8 cellular contexts compared by ENCODE assay signal in the genomic region with DNA sequence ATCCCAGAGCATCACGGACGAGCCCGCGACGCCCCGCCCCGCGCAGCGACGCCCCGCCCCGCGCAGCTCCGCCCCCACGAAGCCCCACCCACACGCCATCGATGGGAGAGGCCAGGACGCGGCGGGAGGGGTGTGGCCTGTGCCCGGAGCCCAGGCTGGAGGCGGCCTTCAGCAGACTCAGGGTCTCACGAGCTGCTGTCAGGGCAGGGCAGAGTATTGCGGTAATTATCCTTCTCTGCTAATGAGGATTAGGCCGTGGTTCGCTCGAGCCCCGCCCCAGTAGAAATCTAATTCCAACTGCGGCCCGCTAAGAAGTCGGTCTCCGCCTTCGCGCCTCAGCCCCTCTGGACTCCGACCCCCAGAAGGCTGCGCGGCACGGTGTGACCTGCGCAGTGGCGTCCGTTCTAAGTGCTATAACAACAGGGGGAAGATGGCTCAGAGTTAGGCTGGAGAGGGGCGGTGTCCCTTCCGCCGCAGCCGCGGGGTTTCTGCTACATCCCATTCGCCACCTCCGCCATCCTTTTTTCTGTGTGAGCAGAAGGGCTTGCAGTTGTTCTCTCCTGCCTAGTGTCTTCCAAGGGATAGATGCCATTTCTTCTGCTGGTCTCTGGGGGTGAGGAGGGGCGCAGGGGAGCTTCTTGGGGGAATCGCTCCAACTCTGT. TPM values are rescaled to one million over a fixed set of nuclear protein-coding genes. Genes with fewer than 3 reads are reported as not detected.
DNase-seq lines count a peak whose midpoint lies in the region; ATAC-seq, FAIRE-seq and TF ChIP-seq lines count a peak whose summit lies in the region.

No MANE protein-coding gene starts in this region.

- H3K4me3 ChIP-seq in HUES48 (ENCODE audit: low read depth, low read length) (peak overlapping the region; percentile 92), NT2/D1 (ENCODE audit: insufficient read length, low read depth) (peak overlapping the region; percentile 94), endothelial cell of umbilical vein (replicated peaks in 1 of 3; ENCODE audit: insufficient read depth in 1 of 3, low read depth in 1 of 3, low read length in 3 of 3) (peak overlapping the region; percentile 56 to 87 (median 81))

- peaks cover 5% of the 10 kb centered on the region for H3K9me3 Mint-ChIP-seq in Calu3 (ENCODE audit: low read depth, unreplicated experiment)

- BruUV-seq in Calu3 (replicated peaks; lab: Mats Ljungman, UMichigan) (no TSS peak), endothelial cell of umbilical vein (replicated peaks; lab: Mats Ljungman, UMichigan) (no TSS peak)

- H3K27ac ChIP-seq in HUES48 (ENCODE audit: low read depth, low read length) (peak overlapping the region; percentile 98), endothelial cell of umbilical vein (ENCODE audit: insufficient read depth, low read depth, low read length) (peak overlapping the region; percentile 81)

- intact Hi-C loops in Calu3 (cut with micrococcal nuclease; ENCODE audit: unreplicated experiment) (no loop called here), endothelial cell of umbilical vein (cut with micrococcal nuclease) (loop anchor here (1.0 to 5.0 kb wide), 5 partner anchors 9 to 571 kb away; a partner anchor contains a TSS)

- POLR2A ChIA-PET in endothelial cell of umbilical vein (lab: Charles Lee) = interaction anchor here (0.6 to 1.0 kb wide), 6 partner anchors 10 to 301 kb away, joined by 3 to 6 read pairs (median 4); a partner anchor contains a TSS

- H3K79me2 ChIP-seq in endothelial cell of umbilical vein (ENCODE audit: control insufficient read depth, insufficient read depth, low read length) = peaks cover 44% of the 10 kb centered on the region

- DNase-seq in Calu3 (peak; percentile 98), NT2/D1 (ENCODE audit: low read depth, low spot score) (peak; percentile 96), endothelial cell of umbilical vein (ENCODE audit: low read depth, low spot score) (peak; percentile 96), midbrain (lab: John Stamatoyannopoulos, UW) (peak; percentile 97)
- peak; percentile 88 for DNase-seq in activated CD8-positive, alpha-beta memory T cell treated with anti-CD3 and anti-CD28 coated beads, Interleukin-2, amount 50 U/mL, for 4 hours
- DNase-seq in stimulated activated CD8-positive, alpha-beta memory T cell treated with anti-CD3 and anti-CD28 coated beads, Interleukin-15, amount 100 ng/mL, for 48 hours (ENCODE audit: low read depth in 2 of 2) = peak; percentile 86 to 88

- no peaks in the 10 kb centered on the region for H3K27me3 Mint-ChIP-seq in Calu3 (ENCODE audit: unreplicated experiment)

- CTCF ChIA-PET in Calu3 (lab: Charles Lee) (interaction anchor here (0.9 to 2.1 kb wide), 7 partner anchors 10 to 562 kb away, joined by 3 to 14 read pairs (median 4); a partner anchor contains a TSS), endothelial cell of umbilical vein (lab: Charles Lee) (interaction anchor here (0.9 to 2.2 kb wide), 7 partner anchors 10 to 263 kb away, joined by 3 to 24 read pairs (median 4); a partner anchor contains a TSS)

- H3K27me3 ChIP-seq in HUES48 (ENCODE audit: control insufficient read depth, insufficient read depth, low read length) = no peaks in the 10 kb centered on the region
- no peaks in the 10 kb centered on the region for H3K27me3 ChIP-seq in NT2/D1 (ENCODE audit: insufficient read depth, insufficient read length)
- H3K27me3 ChIP-seq in endothelial cell of umbilical vein (ENCODE audit: control insufficient read depth in 2 of 2, insufficient read depth in 2 of 2, low read length in 2 of 2) = no peaks in the 10 kb centered on the region

- H3K4me2 ChIP-seq in endothelial cell of umbilical vein (ENCODE audit: insufficient read depth, low read length) = peak overlapping the region; percentile 93

- no peaks in the 10 kb centered on the region for H3K9me1 ChIP-seq in endothelial cell of umbilical vein (replicated peaks; ENCODE audit: control insufficient read depth, extremely low read depth, insufficient read depth, low read length)

- no peaks in the 10 kb centered on the region for H3K36me3 ChIP-seq in HUES48 (ENCODE audit: control insufficient read depth, insufficient read depth, low read length)
- H3K36me3 ChIP-seq in NT2/D1 (ENCODE audit: insufficient read depth, insufficient read length, low read length) = peaks cover 4% of the 10 kb centered on the region
- no peaks in the 10 kb centered on the region for H3K36me3 ChIP-seq in endothelial cell of umbilical vein (ENCODE audit: control insufficient read depth in 2 of 2, extremely low read depth in 1 of 2, insufficient read depth in 2 of 2, low read length in 2 of 2)

- peak; percentile 52 for TF ChIP-seq POLR2A in endothelial cell of umbilical vein (IDR thresholded peaks at IDR 0.05; ENCODE audit: low read depth, low read length)

- FAIRE-seq in endothelial cell of umbilical vein (lab: Jason Lieb, UNC) = peak; percentile 78

- peak; percentile 95 for ATAC-seq in GM21423 (IDR thresholded peaks at IDR 0.05; ENCODE audit: unreplicated experiment)

- H3K4me3 Mint-ChIP-seq in Calu3 (ENCODE audit: low read depth, unreplicated experiment) = peak overlapping the region; percentile 93

- H3K27ac Mint-ChIP-seq in Calu3 (ENCODE audit: unreplicated experiment) = peak overlapping the region; percentile 61

- TF ChIP-seq CTCF in Calu3 (IDR thresholded peaks at IDR 0.05; ENCODE audit: unreplicated experiment) (no peak), endothelial cell of umbilical vein (IDR thresholded peaks at IDR 0.05; ENCODE audit: extremely low read depth in 1 of 2, insufficient read depth in 1 of 2, low read depth in 1 of 2, low read length in 2 of 2) (no peak)

- peaks cover 2% of the 10 kb centered on the region for H4K20me1 ChIP-seq in endothelial cell of umbilical vein (replicated peaks; ENCODE audit: control insufficient read depth, extremely low read depth, insufficient read depth, low read length)

- H3K4me1 ChIP-seq in HUES48 (ENCODE audit: control insufficient read depth, insufficient read depth, low read length) (peaks cover 9% of the 10 kb centered on the region), NT2/D1 (ENCODE audit: insufficient read depth, insufficient read length) (no peaks in the 10 kb centered on the region), endothelial cell of umbilical vein (ENCODE audit: control insufficient read depth, extremely low read depth, insufficient read depth, low read length) (peaks cover 15% of the 10 kb centered on the region)

- H3K36me3 Mint-ChIP-seq in Calu3 (ENCODE audit: insufficient read depth, unreplicated experiment) = peaks cover 32% of the 10 kb centered on the region

- H3K9me3 ChIP-seq in HUES48 (ENCODE audit: control insufficient read depth, insufficient read depth, low read length) (0 out of 2 replicates have a peak, but pooled peaks cover 6% of the 10 kb centered on the region), NT2/D1 (ENCODE audit: insufficient read depth, low read length) (no peaks in the 10 kb centered on the region), endothelial cell of umbilical vein (replicated peaks; ENCODE audit: control insufficient read depth, insufficient read depth, low read length) (no peaks in the 10 kb centered on the region)

- dilution Hi-C loops in endothelial cell of umbilical vein (cut with MboI; ENCODE audit: extremely low pct_ligation_motif_present, low sequenced_read_pairs) = no loop called here

- H3K9ac ChIP-seq in HUES48 (ENCODE audit: low read depth, low read length) (peak overlapping the region; percentile 67), NT2/D1 (ENCODE audit: insufficient read length, low read depth) (peak overlapping the region; percentile 88), endothelial cell of umbilical vein (replicated peaks; ENCODE audit: extremely low read depth, insufficient read depth, low read length) (peak overlapping the region; percentile 89)

- H2AFZ ChIP-seq in endothelial cell of umbilical vein (ENCODE audit: low read depth, low read length) = peak overlapping the region; percentile 96

- H3K4me1 Mint-ChIP-seq in Calu3 (ENCODE audit: low read depth, unreplicated experiment) = peaks cover 28% of the 10 kb centered on the region

TF ChIP-seq in endothelial cell of umbilical vein, 7 proteins besides CTCF, POLR2A, EP300 and RAD21:
- TF ChIP-seq, protein P1, sequence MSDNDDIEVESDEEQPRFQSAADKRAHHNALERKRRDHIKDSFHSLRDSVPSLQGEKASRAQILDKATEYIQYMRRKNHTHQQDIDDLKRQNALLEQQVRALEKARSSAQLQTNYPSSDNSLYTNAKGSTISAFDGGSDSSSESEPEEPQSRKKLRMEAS (IDR thresholded peaks at IDR 0.05; ENCODE audit: insufficient read depth, insufficient read length) = peak; percentile 12
- TF ChIP-seq POLR2AphosphoS5 (IDR thresholded peaks at IDR 0.05; ENCODE audit: insufficient read depth, low read depth, low read length) (peak; percentile 63), FOS (IDR thresholded peaks at IDR 0.05; ENCODE audit: borderline replicate concordance, insufficient read depth, low read length) (no peak)
TF ChIP-seq in endothelial cell of umbilical vein: peak in this region for 2.

RNA-seq across cellular contexts. Expression of a gene that starts 0.3 kb away (rescaled TPM):
- total RNA-seq in Calu3 (2022) (77.7 and 127 TPM in 2 replicates), endothelial cell of umbilical vein (22.0 and 22.6 TPM in 2 replicates)
- 4.3 and 7.1 TPM in 2 replicates for polyA plus RNA-seq in endothelial cell of umbilical vein
- polyA plus RNA-seq in endothelial cell of umbilical vein (2011; cell fraction: cytosol; rRNA removed) = 8.3 and 10.0 TPM in 2 replicates
- polyA plus RNA-seq in endothelial cell of umbilical vein (2011; cell fraction: nucleus; rRNA removed) = 9.9 and 15.2 TPM in 2 replicates
- polyA plus RNA-seq in endothelial cell of umbilical vein (2012) = 15.0 and 19.7 TPM in 2 replicates
- polyA minus RNA-seq in endothelial cell of umbilical vein = 2.7 and 4.6 TPM in 2 replicates
- polyA minus RNA-seq in endothelial cell of umbilical vein (2011; cell fraction: cytosol; rRNA and poly(A)+ RNA removed) = 10.5 TPM
- 12.7 and 13.5 TPM in 2 replicates for polyA minus RNA-seq in endothelial cell of umbilical vein (2011; cell fraction: nucleus; rRNA and poly(A)+ RNA removed)

RNA-seq across cellular contexts. Expression of a gene that starts 46.3 kb away (rescaled TPM):
- total RNA-seq in Calu3 (2022) (30.9 and 37.2 TPM in 2 replicates), endothelial cell of umbilical vein (18.5 and 20.9 TPM in 2 replicates)
- 15.1 and 16.0 TPM in 2 replicates for polyA plus RNA-seq in endothelial cell of umbilical vein
- polyA plus RNA-seq in endothelial cell of umbilical vein (2011; cell fraction: cytosol; rRNA removed) = 19.3 and 21.7 TPM in 2 replicates
- polyA plus RNA-seq in endothelial cell of umbilical vein (2011; cell fraction: nucleus; rRNA removed) = 22.8 and 31.2 TPM in 2 replicates
- polyA plus RNA-seq in endothelial cell of umbilical vein (2012) = 19.2 and 22.2 TPM in 2 replicates
- polyA minus RNA-seq in endothelial cell of umbilical vein = 12.9 and 17.1 TPM in 2 replicates
- 16.8 TPM for polyA minus RNA-seq in endothelial cell of umbilical vein (2011; cell fraction: cytosol; rRNA and poly(A)+ RNA removed)
- polyA minus RNA-seq in endothelial cell of umbilical vein (2011; cell fraction: nucleus; rRNA and poly(A)+ RNA removed) = 15.9 and 20.0 TPM in 2 replicates

Comparison
In these comparisons a context has a peak if more than half of its experiments do, and no peak if none do; other contexts are left out.
1. Peak in every context shown above with its lines: DNase-seq, ATAC-seq, H3K4me3 ChIP-seq and H3K27ac ChIP-seq.